ENCODE assay signal across 1 cellular context in the genomic region with DNA sequence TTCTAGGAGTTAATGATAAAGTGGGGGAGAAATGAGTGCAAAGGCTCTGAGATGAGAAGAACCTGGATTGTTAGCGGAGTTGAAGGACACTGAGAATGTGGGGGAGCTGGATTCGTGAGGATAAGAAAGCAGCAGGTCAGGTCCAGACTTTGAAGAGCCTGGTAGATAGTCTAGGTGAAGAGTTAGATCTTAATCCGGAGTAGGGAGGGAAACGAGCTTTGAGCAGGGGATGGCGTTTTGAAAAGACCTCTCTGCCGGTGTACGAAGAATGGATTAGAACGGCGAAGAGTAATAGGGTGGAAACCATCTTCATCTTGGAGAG.
A peak's percentile ranks its signal among the peaks of the same experiment; 100 is the strongest.
TF ChIP-seq lines count a peak whose summit lies in the region.

No MANE protein-coding gene starts in this region.

TF ChIP-seq in HepG2, 621 proteins besides CTCF, POLR2A, EP300 and RAD21 (continued from another document and continues in another):
- TF ChIP-seq, protein P1, sequence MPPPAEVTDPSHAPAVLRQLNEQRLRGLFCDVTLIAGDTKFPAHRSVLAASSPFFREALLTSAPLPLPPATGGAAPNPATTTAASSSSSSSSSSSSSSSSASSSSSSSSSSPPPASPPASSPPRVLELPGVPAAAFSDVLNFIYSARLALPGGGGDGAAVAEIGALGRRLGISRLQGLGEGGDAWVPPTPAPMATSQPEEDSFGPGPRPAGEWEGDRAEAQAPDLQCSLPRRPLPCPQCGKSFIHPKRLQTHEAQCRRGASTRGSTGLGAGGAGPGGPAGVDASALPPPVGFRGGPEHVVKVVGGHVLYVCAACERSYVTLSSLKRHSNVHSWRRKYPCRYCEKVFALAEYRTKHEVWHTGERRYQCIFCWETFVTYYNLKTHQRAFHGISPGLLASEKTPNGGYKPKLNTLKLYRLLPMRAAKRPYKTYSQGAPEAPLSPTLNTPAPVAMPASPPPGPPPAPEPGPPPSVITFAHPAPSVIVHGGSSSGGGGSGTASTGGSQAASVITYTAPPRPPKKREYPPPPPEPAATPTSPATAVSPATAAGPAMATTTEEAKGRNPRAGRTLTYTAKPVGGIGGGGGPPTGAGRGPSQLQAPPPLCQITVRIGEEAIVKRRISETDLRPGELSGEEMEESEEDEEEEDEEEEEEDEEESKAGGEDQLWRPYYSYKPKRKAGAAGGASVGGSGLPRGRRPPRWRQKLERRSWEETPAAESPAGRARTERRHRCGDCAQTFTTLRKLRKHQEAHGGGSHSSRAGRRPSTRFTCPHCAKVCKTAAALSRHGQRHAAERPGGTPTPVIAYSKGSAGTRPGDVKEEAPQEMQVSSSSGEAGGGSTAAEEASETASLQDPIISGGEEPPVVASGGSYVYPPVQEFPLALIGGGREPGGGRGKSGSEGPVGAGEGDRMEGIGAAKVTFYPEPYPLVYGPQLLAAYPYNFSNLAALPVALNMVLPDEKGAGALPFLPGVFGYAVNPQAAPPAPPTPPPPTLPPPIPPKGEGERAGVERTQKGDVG (CRISPR knock-in tag; IDR thresholded peaks at IDR 0.05; ENCODE audit: borderline replicate concordance): no peak
- TF ChIP-seq ZNF205 (CRISPR knock-in tag; IDR thresholded peaks at IDR 0.05): no peak
- TF ChIP-seq, protein P2, sequence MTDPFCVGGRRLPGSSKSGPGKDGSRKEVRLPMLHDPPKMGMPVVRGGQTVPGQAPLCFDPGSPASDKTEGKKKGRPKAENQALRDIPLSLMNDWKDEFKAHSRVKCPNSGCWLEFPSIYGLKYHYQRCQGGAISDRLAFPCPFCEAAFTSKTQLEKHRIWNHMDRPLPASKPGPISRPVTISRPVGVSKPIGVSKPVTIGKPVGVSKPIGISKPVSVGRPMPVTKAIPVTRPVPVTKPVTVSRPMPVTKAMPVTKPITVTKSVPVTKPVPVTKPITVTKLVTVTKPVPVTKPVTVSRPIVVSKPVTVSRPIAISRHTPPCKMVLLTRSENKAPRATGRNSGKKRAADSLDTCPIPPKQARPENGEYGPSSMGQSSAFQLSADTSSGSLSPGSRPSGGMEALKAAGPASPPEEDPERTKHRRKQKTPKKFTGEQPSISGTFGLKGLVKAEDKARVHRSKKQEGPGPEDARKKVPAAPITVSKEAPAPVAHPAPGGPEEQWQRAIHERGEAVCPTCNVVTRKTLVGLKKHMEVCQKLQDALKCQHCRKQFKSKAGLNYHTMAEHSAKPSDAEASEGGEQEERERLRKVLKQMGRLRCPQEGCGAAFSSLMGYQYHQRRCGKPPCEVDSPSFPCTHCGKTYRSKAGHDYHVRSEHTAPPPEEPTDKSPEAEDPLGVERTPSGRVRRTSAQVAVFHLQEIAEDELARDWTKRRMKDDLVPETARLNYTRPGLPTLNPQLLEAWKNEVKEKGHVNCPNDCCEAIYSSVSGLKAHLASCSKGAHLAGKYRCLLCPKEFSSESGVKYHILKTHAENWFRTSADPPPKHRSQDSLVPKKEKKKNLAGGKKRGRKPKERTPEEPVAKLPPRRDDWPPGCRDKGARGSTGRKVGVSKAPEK (CRISPR knock-in tag; IDR thresholded peaks at IDR 0.05; ENCODE audit: borderline replicate concordance): 0 out of 2 replicates have a peak, but pooled peaks have one; percentile 20
- TF ChIP-seq ZFP90 (CRISPR knock-in tag; IDR thresholded peaks at IDR 0.05; ENCODE audit: borderline replicate concordance): no peak
- TF ChIP-seq, protein P3, sequence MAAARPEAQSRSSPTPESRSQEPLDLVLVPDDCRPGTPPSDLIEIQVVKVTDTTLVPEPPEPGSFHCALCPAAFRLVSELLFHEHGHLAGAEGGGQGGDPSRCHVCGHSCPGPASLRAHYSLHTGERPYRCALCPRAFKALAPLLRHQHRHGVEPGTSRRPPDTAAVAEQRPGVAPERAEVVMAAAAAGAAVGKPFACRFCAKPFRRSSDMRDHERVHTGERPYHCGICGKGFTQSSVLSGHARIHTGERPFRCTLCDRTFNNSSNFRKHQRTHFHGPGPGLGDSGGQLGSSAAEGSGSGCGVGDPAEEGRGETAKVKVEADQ (CRISPR knock-in tag; IDR thresholded peaks at IDR 0.05; ENCODE audit: borderline replicate concordance): no peak; the same call in 1 of the 2 replicates
- no peak for TF ChIP-seq MED13 (CRISPR knock-in tag; IDR thresholded peaks at IDR 0.05)
- TF ChIP-seq, protein P4, sequence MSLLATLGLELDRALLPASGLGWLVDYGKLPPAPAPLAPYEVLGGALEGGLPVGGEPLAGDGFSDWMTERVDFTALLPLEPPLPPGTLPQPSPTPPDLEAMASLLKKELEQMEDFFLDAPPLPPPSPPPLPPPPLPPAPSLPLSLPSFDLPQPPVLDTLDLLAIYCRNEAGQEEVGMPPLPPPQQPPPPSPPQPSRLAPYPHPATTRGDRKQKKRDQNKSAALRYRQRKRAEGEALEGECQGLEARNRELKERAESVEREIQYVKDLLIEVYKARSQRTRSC (CRISPR knock-in tag; IDR thresholded peaks at IDR 0.05; ENCODE audit: low read depth): no peak; the same call in 1 of the 2 replicates
- no peak for TF ChIP-seq SOX6 (IDR thresholded peaks at IDR 0.05)
- no peak for TF ChIP-seq SOX6 (CRISPR knock-in tag; IDR thresholded peaks at IDR 0.05)
- TF ChIP-seq, protein P5, sequence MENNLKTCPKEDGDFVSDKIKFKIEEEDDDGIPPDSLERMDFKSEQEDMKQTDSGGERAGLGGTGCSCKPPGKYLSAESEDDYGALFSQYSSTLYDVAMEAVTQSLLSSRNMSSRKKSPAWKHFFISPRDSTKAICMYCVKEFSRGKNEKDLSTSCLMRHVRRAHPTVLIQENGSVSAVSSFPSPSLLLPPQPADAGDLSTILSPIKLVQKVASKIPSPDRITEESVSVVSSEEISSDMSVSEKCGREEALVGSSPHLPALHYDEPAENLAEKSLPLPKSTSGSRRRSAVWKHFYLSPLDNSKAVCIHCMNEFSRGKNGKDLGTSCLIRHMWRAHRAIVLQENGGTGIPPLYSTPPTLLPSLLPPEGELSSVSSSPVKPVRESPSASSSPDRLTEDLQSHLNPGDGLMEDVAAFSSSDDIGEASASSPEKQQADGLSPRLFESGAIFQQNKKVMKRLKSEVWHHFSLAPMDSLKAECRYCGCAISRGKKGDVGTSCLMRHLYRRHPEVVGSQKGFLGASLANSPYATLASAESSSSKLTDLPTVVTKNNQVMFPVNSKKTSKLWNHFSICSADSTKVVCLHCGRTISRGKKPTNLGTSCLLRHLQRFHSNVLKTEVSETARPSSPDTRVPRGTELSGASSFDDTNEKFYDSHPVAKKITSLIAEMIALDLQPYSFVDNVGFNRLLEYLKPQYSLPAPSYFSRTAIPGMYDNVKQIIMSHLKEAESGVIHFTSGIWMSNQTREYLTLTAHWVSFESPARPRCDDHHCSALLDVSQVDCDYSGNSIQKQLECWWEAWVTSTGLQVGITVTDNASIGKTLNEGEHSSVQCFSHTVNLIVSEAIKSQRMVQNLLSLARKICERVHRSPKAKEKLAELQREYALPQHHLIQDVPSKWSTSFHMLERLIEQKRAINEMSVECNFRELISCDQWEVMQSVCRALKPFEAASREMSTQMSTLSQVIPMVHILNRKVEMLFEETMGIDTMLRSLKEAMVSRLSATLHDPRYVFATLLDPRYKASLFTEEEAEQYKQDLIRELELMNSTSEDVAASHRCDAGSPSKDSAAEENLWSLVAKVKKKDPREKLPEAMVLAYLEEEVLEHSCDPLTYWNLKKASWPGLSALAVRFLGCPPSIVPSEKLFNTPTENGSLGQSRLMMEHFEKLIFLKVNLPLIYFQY (CRISPR knock-in tag; IDR thresholded peaks at IDR 0.05; ENCODE audit: borderline replicate concordance): no peak
- no peak for TF ChIP-seq ZNF776 (CRISPR knock-in tag; IDR thresholded peaks at IDR 0.05)
- TF ChIP-seq ZFP1 (CRISPR knock-in tag; IDR thresholded peaks at IDR 0.05): no peak
- no peak for TF ChIP-seq TSC22D2 (CRISPR knock-in tag; IDR thresholded peaks at IDR 0.05; ENCODE audit: borderline replicate concordance)
- no peak for TF ChIP-seq MLLT10 (CRISPR knock-in tag; IDR thresholded peaks at IDR 0.05)
- TF ChIP-seq, protein P6, sequence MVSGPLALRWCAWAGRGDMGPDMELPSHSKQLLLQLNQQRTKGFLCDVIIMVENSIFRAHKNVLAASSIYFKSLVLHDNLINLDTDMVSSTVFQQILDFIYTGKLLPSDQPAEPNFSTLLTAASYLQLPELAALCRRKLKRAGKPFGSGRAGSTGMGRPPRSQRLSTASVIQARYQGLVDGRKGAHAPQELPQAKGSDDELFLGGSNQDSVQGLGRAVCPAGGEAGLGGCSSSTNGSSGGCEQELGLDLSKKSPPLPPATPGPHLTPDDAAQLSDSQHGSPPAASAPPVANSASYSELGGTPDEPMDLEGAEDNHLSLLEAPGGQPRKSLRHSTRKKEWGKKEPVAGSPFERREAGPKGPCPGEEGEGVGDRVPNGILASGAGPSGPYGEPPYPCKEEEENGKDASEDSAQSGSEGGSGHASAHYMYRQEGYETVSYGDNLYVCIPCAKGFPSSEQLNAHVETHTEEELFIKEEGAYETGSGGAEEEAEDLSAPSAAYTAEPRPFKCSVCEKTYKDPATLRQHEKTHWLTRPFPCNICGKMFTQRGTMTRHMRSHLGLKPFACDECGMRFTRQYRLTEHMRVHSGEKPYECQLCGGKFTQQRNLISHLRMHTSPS (CRISPR knock-in tag; IDR thresholded peaks at IDR 0.05; ENCODE audit: low read depth): no peak
- TF ChIP-seq, protein P7, sequence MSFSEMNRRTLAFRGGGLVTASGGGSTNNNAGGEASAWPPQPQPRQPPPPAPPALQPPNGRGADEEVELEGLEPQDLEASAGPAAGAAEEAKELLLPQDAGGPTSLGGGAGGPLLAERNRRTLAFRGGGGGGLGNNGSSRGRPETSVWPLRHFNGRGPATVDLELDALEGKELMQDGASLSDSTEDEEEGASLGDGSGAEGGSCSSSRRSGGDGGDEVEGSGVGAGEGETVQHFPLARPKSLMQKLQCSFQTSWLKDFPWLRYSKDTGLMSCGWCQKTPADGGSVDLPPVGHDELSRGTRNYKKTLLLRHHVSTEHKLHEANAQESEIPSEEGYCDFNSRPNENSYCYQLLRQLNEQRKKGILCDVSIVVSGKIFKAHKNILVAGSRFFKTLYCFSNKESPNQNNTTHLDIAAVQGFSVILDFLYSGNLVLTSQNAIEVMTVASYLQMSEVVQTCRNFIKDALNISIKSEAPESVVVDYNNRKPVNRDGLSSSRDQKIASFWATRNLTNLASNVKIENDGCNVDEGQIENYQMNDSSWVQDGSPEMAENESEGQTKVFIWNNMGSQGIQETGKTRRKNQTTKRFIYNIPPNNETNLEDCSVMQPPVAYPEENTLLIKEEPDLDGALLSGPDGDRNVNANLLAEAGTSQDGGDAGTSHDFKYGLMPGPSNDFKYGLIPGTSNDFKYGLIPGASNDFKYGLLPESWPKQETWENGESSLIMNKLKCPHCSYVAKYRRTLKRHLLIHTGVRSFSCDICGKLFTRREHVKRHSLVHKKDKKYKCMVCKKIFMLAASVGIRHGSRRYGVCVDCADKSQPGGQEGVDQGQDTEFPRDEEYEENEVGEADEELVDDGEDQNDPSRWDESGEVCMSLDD (CRISPR knock-in tag; IDR thresholded peaks at IDR 0.05; ENCODE audit: borderline replicate concordance): no peak
- TF ChIP-seq, protein P8, sequence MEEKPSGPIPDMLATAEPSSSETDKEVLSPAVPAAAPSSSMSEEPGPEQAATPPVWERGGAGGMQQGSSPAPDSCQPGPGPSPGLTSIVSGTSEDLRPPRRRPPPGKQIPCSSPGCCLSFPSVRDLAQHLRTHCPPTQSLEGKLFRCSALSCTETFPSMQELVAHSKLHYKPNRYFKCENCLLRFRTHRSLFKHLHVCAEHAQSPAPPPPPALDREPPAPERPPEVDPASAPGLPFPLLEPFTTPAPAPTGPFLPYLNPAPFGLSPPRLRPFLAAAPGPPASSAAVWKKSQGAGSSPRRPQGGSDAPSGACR (CRISPR knock-in tag; IDR thresholded peaks at IDR 0.05): 0 out of 2 replicates have a peak, but pooled peaks have one; percentile 17
- TF ChIP-seq NFKB2 (CRISPR knock-in tag; IDR thresholded peaks at IDR 0.05; ENCODE audit: borderline replicate concordance): no peak
- TF ChIP-seq, protein P9, sequence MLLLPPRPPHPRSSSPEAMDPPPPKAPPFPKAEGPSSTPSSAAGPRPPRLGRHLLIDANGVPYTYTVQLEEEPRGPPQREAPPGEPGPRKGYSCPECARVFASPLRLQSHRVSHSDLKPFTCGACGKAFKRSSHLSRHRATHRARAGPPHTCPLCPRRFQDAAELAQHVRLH (CRISPR knock-in tag; IDR thresholded peaks at IDR 0.05; ENCODE audit: borderline replicate concordance, low read depth): no peak
- TF ChIP-seq ZNF333 (CRISPR knock-in tag; IDR thresholded peaks at IDR 0.05; ENCODE audit: borderline replicate concordance): peak; percentile 76; the same call in 1 of the 2 replicates
- no peak for TF ChIP-seq NFATC3 (CRISPR knock-in tag; IDR thresholded peaks at IDR 0.05)
- TF ChIP-seq FOXM1 (CRISPR knock-in tag; IDR thresholded peaks at IDR 0.05): no peak
- TF ChIP-seq HNF4A (CRISPR knock-in tag; IDR thresholded peaks at IDR 0.05): no peak
- no peak for TF ChIP-seq ZNF607 (CRISPR knock-in tag; IDR thresholded peaks at IDR 0.05; ENCODE audit: borderline replicate concordance)
- TF ChIP-seq, protein P10, sequence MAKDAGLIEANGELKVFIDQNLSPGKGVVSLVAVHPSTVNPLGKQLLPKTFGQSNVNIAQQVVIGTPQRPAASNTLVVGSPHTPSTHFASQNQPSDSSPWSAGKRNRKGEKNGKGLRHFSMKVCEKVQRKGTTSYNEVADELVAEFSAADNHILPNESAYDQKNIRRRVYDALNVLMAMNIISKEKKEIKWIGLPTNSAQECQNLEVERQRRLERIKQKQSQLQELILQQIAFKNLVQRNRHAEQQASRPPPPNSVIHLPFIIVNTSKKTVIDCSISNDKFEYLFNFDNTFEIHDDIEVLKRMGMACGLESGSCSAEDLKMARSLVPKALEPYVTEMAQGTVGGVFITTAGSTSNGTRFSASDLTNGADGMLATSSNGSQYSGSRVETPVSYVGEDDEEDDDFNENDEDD (CRISPR knock-in tag; IDR thresholded peaks at IDR 0.05; ENCODE audit: borderline replicate concordance): no peak
- 0 out of 2 replicates have a peak, but pooled peaks have one; percentile 4 for TF ChIP-seq FOXK2 (IDR thresholded peaks at IDR 0.05)
- no peak for TF ChIP-seq ETV6 (CRISPR knock-in tag; conservative IDR thresholded peaks at IDR 0.05)
- TF ChIP-seq, protein P11, sequence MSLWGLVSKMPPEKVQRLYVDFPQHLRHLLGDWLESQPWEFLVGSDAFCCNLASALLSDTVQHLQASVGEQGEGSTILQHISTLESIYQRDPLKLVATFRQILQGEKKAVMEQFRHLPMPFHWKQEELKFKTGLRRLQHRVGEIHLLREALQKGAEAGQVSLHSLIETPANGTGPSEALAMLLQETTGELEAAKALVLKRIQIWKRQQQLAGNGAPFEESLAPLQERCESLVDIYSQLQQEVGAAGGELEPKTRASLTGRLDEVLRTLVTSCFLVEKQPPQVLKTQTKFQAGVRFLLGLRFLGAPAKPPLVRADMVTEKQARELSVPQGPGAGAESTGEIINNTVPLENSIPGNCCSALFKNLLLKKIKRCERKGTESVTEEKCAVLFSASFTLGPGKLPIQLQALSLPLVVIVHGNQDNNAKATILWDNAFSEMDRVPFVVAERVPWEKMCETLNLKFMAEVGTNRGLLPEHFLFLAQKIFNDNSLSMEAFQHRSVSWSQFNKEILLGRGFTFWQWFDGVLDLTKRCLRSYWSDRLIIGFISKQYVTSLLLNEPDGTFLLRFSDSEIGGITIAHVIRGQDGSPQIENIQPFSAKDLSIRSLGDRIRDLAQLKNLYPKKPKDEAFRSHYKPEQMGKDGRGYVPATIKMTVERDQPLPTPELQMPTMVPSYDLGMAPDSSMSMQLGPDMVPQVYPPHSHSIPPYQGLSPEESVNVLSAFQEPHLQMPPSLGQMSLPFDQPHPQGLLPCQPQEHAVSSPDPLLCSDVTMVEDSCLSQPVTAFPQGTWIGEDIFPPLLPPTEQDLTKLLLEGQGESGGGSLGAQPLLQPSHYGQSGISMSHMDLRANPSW (CRISPR knock-in tag; IDR thresholded peaks at IDR 0.05; ENCODE audit: borderline replicate concordance): no peak
- TF ChIP-seq, protein P12, sequence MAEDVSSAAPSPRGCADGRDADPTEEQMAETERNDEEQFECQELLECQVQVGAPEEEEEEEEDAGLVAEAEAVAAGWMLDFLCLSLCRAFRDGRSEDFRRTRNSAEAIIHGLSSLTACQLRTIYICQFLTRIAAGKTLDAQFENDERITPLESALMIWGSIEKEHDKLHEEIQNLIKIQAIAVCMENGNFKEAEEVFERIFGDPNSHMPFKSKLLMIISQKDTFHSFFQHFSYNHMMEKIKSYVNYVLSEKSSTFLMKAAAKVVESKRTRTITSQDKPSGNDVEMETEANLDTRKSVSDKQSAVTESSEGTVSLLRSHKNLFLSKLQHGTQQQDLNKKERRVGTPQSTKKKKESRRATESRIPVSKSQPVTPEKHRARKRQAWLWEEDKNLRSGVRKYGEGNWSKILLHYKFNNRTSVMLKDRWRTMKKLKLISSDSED (CRISPR knock-in tag; IDR thresholded peaks at IDR 0.05): 0 out of 2 replicates have a peak, but pooled peaks have one; percentile 60
